19 cellular contexts compared by ENCODE assay signal in the genomic region with DNA sequence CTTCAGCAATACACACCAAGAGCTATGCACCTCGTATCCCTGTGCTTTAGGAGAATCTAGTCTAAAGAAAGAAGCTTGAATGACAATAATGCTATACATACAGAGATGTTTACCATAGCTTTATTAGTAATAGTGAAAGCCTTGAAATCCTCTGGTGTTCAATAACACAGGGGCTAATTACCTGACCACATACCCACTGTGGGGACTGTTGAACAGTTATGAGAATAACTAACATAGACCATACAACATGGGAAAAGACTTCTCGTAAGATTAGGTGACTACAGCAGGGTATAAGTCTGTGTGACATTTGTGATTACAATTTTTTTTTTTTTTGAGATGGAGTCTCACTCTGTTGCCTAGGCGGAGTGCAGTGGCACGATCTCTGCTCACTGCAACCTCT.
"Had no signal": no experiment of that assay in that cellular context is flagged by ENCODE, and none has a peak within 500 bp of the region (broad histone marks: within the 10 kb centered on the region; RNA-seq: fewer than 3 reads in every experiment).

No MANE protein-coding gene starts in this region.

- FAIRE-seq: kidney had no signal

- H3K27me3 ChIP-seq: adrenal gland, foreskin keratinocyte, left lung, upper lobe of left lung had no signal

- ATAC-seq: activated naive CD4-positive, alpha-beta T cell treated with anti-CD3 and anti-CD28 coated beads, Interleukin-2, amount 50 U/mL, for 72 hours; foreskin keratinocyte; left lung; sciatic nerve had no signal

- H3K27ac ChIP-seq: adrenal gland, foreskin keratinocyte, left lung, upper lobe of left lung, WERI-Rb-1 had no signal

- H3K4me3 ChIP-seq: adrenal gland, dorsolateral prefrontal cortex, left lung, upper lobe of left lung had no signal

- H3K36me3 ChIP-seq: adrenal gland, left lung, upper lobe of left lung, WERI-Rb-1 had no signal

- DNase-seq: activated CD4-positive, alpha-beta T cell treated with anti-CD3 and anti-CD28 coated beads for 1 hour; activated CD8-positive, alpha-beta memory T cell treated with anti-CD3 and anti-CD28 coated beads for 24 hours; activated CD8-positive, alpha-beta memory T cell treated with anti-CD3 and anti-CD28 coated beads, Interleukin-2, amount 50 U/mL, for 48 hours; activated effector memory CD4-positive, alpha-beta T cell treated with anti-CD3 and anti-CD28 coated beads, Interleukin-2, amount 50 U/mL, for 16 hours; activated T-cell treated with anti-CD3 and anti-CD28 coated beads, Interleukin-2, amount 50 U/mL, for 48 hours; adrenal gland; dorsolateral prefrontal cortex; foreskin keratinocyte; kidney; left lung; naive B cell; stimulated activated CD8-positive, alpha-beta memory T cell treated with anti-CD3 and anti-CD28 coated beads, Interleukin-4, amount 100 ng/mL, for 48 hours; stimulated activated naive CD4-positive, alpha-beta T cell treated with Interleukin-2 at 50 U/mL for 16 hours; SW 1271; T-helper 2 cell; upper lobe of left lung; WERI-Rb-1 had no signal

- H3K9me3 ChIP-seq: adrenal gland, left lung, upper lobe of left lung had no signal
